21 cellular contexts compared by ENCODE assay signal in the genomic region with DNA sequence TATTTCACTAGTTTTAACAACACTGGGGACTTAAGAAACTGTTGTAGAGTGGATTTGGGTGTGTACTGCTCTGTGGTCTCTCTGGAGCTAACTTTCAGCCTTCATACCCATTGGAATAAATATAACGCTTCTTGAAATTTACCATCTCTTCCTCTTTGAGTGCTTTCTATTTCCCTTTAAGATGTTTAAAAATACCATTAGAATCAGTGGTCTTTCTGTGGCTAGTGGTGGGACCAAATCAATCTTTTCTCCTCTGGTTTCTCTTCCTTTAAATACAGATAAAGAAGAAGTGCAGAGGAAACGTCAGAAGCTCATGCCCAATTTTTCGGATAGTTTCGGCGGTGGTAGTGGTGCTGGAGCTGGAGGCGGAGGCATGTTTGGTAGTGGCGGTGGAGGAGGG.
DNase-seq lines count a peak whose midpoint lies in the region; ATAC-seq and TF ChIP-seq lines count a peak whose summit lies in the region.
"Had no signal": no experiment of that assay in that cellular context is flagged by ENCODE, and none has a peak within 500 bp of the region (broad histone marks: within the 10 kb centered on the region; RNA-seq: fewer than 3 reads in every experiment).

No MANE protein-coding gene starts in this region.

- dilution Hi-C loops in mammary epithelial cell (cut with HindIII; ENCODE audit: low sequenced_read_pairs) = no loop called here

- H3K9me3 ChIP-seq in gastrocnemius medialis (no peaks in the 10 kb centered on the region), mammary epithelial cell (replicated peaks; ENCODE audit: insufficient read depth, low read length) (no peaks in the 10 kb centered on the region), BE2C (no peaks in the 10 kb centered on the region)
- H3K9me3 ChIP-seq: Caco-2, right lobe of liver had no signal

- H3K27me3 ChIP-seq in gastrocnemius medialis (no peaks in the 10 kb centered on the region), mammary epithelial cell (ENCODE audit: insufficient read depth, low read length) (no peaks in the 10 kb centered on the region), BE2C (no peaks in the 10 kb centered on the region)
- H3K27me3 ChIP-seq: ovary, right lobe of liver had no signal

- CTCF ChIA-PET in mammary epithelial cell (lab: Charles Lee; ENCODE audit: low non-redundant PET) = no interaction called here

- no peak overlapping the region for H3K9ac ChIP-seq in mammary epithelial cell (ENCODE audit: insufficient read depth, low read length)

- peaks cover 98% of the 10 kb centered on the region for H3K36me3 Mint-ChIP-seq in activated T-cell treated with anti-CD3 and anti-CD28 coated beads, Interleukin-2, amount 50 U/mL, for 24 hours (ENCODE audit: low read depth)
- peaks cover 98% of the 10 kb centered on the region for H3K36me3 Mint-ChIP-seq in activated T-helper 17 cell treated with anti-CD3 and anti-CD28 coated beads, Interleukin-2, amount 50 U/mL, for 72 hours (ENCODE audit: low read depth)
- peaks cover 40% of the 10 kb centered on the region for H3K36me3 Mint-ChIP-seq in natural killer cell

- no peaks in the 10 kb centered on the region for H4K20me1 ChIP-seq in mammary epithelial cell (ENCODE audit: insufficient read depth, low read length)

- H2AFZ ChIP-seq in mammary epithelial cell (ENCODE audit: low read depth, low read length) = no peak overlapping the region

- H3K27ac ChIP-seq in gastrocnemius medialis (no peak overlapping the region), mammary epithelial cell (ENCODE audit: insufficient read depth, low read depth, low read length) (no peak overlapping the region)
- H3K27ac ChIP-seq: ovary, right lobe of liver had no signal

- in situ Hi-C loops in gastrocnemius medialis (cut with MboI; ENCODE audit: low sequenced_read_pairs in 4 of 4) = no loop called here
- in situ Hi-C loops in mammary epithelial cell (cut with MboI; ENCODE audit: low sequenced_read_pairs in 2 of 2) = no loop called here

- no peaks in the 10 kb centered on the region for H3K4me1 ChIP-seq in gastrocnemius medialis
- no peaks in the 10 kb centered on the region for H3K4me1 ChIP-seq in mammary epithelial cell (ENCODE audit: insufficient read depth, low read length)
- H3K4me1 ChIP-seq in BE2C = no peaks in the 10 kb centered on the region
- H3K4me1 ChIP-seq: Caco-2, right lobe of liver had no signal

- peaks cover 92% of the 10 kb centered on the region for H3K4me1 Mint-ChIP-seq in activated T-cell treated with anti-CD3 and anti-CD28 coated beads, Interleukin-2, amount 50 U/mL, for 24 hours (ENCODE audit: low read depth)
- H3K4me1 Mint-ChIP-seq in activated T-helper 17 cell treated with anti-CD3 and anti-CD28 coated beads, Interleukin-2, amount 50 U/mL, for 72 hours = peaks cover 77% of the 10 kb centered on the region
- peaks cover 29 to 31% of the 10 kb centered on the region in 2 donors for H3K4me1 Mint-ChIP-seq in natural killer cell

- H3K4me3 ChIP-seq in gastrocnemius medialis (no peak overlapping the region), mammary epithelial cell (replicated peaks in 1 of 3; ENCODE audit: insufficient read depth in 1 of 3, low read depth in 2 of 3, low read length in 3 of 3) (no peak overlapping the region), BE2C (ENCODE audit: low read depth, low read length) (no peak overlapping the region)
- H3K4me3 ChIP-seq: ovary, right lobe of liver had no signal

- no peak overlapping the region for H3K4me3 Mint-ChIP-seq in activated T-cell treated with anti-CD3 and anti-CD28 coated beads, Interleukin-2, amount 50 U/mL, for 24 hours
- peak overlapping the region; percentile 11 for H3K4me3 Mint-ChIP-seq in activated T-helper 17 cell treated with anti-CD3 and anti-CD28 coated beads, Interleukin-2, amount 50 U/mL, for 72 hours
- H3K4me3 Mint-ChIP-seq in natural killer cell = no peak overlapping the region

- 93% methylated on average over 7 of the region's 7 CpGs for WGBS in mammary epithelial cell (ENCODE audit: low coverage, missing lambda C conversion rate)

- intact Hi-C loops in natural killer cell (cut with micrococcal nuclease) (no loop called here), gastrocnemius medialis (cut with DNase I; ENCODE audit: low total_unique reads) (no loop called here), mammary epithelial cell (cut with micrococcal nuclease) (loop anchor here (10.0 kb wide), 1 partner anchor 88 kb away; a partner anchor contains a TSS)

- no peaks in the 10 kb centered on the region for H3K79me2 ChIP-seq in mammary epithelial cell (ENCODE audit: insufficient read depth, low read length)

- ATAC-seq in activated T-helper 17 cell treated with anti-CD3 and anti-CD28 coated beads, Interleukin-2, amount 50 U/mL, for 72 hours (replicated peaks) = no peak
- ATAC-seq in natural killer cell (no peak), gastrocnemius medialis (no peak)
- ATAC-seq: activated CD4-positive, CD25-positive, alpha-beta regulatory T cell treated with anti-CD3 and anti-CD28 coated beads, Interleukin-2, amount 50 U/mL, for 24 hours; right lobe of liver had no signal

- TF ChIP-seq POLR2A in gastrocnemius medialis (IDR thresholded peaks at IDR 0.05) = no peak

- DNase-seq in activated T-cell treated with anti-CD3 and anti-CD28 coated beads, Interleukin-2, amount 50 U/mL, for 24 hours = no peak
- no peak for DNase-seq in activated T-cell treated with anti-CD3 and anti-CD28 coated beads, Interleukin-2, amount 50 U/mL, for 1 hour
- DNase-seq in NOMO-1 treated with DMSO at 0.1 percent for 48 hours (lab: John Stamatoyannopoulos, UW; ENCODE audit: unreplicated experiment) (peak; percentile 73), natural killer cell (no peak), gastrocnemius medialis (no peak), mammary epithelial cell (no peak), BE2C (no peak)
- DNase-seq: activated T-cell treated with anti-CD3 and anti-CD28 coated beads for 4 hours; Caco-2; central memory CD4-positive, alpha-beta T cell; effector CD8-positive, alpha-beta T cell; H7; MM.1S; NCI-H187; NCI-H226; NK-92 treated with Interleukin-12 subunit alpha and Interleukin-12 subunit beta, amount 100 ng/mL, for 24 hours; ovary; right lobe of liver; Right ventricle myocardium superior had no signal

- TF ChIP-seq CTCF in natural killer cell (IDR thresholded peaks at IDR 0.05) = no peak
- no peak for TF ChIP-seq CTCF in gastrocnemius medialis (IDR thresholded peaks at IDR 0.05 in 4 of 5, conservative IDR thresholded peaks at IDR 0.05 in 1 of 5)
- TF ChIP-seq CTCF in mammary epithelial cell (conservative IDR thresholded peaks at IDR 0.05 in 1 of 2, IDR thresholded peaks at IDR 0.05 in 1 of 2; ENCODE audit: extremely low read depth in 1 of 2, insufficient read depth in 1 of 2, low read depth in 1 of 2, low read length in 2 of 2) = no peak
- TF ChIP-seq CTCF in BE2C (IDR thresholded peaks at IDR 0.05; ENCODE audit: low read depth, low read length) = no peak

- peaks cover 5 to 59% of the 10 kb centered on the region in 2 donors for H3K36me3 ChIP-seq in gastrocnemius medialis
- H3K36me3 ChIP-seq in mammary epithelial cell (ENCODE audit: insufficient read depth, low read length) = peaks cover 23% of the 10 kb centered on the region
- H3K36me3 ChIP-seq in BE2C = peaks cover 14% of the 10 kb centered on the region
- H3K36me3 ChIP-seq: ovary had no signal

- no TSS peak for BruUV-seq in mammary epithelial cell (replicated peaks; lab: Mats Ljungman, UMichigan)

- H3K27me3 Mint-ChIP-seq in activated T-cell treated with anti-CD3 and anti-CD28 coated beads, Interleukin-2, amount 50 U/mL, for 24 hours = no peaks in the 10 kb centered on the region
- H3K27me3 Mint-ChIP-seq in activated T-helper 17 cell treated with anti-CD3 and anti-CD28 coated beads, Interleukin-2, amount 50 U/mL, for 72 hours = no peaks in the 10 kb centered on the region
- H3K27me3 Mint-ChIP-seq in natural killer cell (ENCODE audit: low read depth in 2 of 2) = no peaks in the 10 kb centered on the region

- no peak overlapping the region for H3K4me2 ChIP-seq in mammary epithelial cell (ENCODE audit: insufficient read depth, low read depth, low read length)

- peak overlapping the region; percentile 72 for H3K27ac Mint-ChIP-seq in activated T-cell treated with anti-CD3 and anti-CD28 coated beads, Interleukin-2, amount 50 U/mL, for 24 hours
- peak overlapping the region; percentile 77 for H3K27ac Mint-ChIP-seq in activated T-helper 17 cell treated with anti-CD3 and anti-CD28 coated beads, Interleukin-2, amount 50 U/mL, for 72 hours
- H3K27ac Mint-ChIP-seq in natural killer cell = peak overlapping the region; percentile 11 to 59

- no peaks in the 10 kb centered on the region for H3K9me3 Mint-ChIP-seq in activated T-cell treated with anti-CD3 and anti-CD28 coated beads, Interleukin-2, amount 50 U/mL, for 24 hours
- H3K9me3 Mint-ChIP-seq in activated T-helper 17 cell treated with anti-CD3 and anti-CD28 coated beads, Interleukin-2, amount 50 U/mL, for 72 hours = peaks cover under 1% of the 10 kb centered on the region
- no peaks in the 10 kb centered on the region for H3K9me3 Mint-ChIP-seq in natural killer cell
